ENCODE assay signal across 11 cellular contexts in genomic region chr20:1300083-1300840, GRCh38. TPM values are rescaled to one million over a fixed set of nuclear protein-coding genes. Genes with fewer than 3 reads are reported as not detected.
DNase-seq lines count a peak whose midpoint lies in the region; ATAC-seq lines count a peak whose summit lies in the region.
"Had no signal": no experiment of that assay in that cellular context is flagged by ENCODE, and none has a peak within 500 bp of the region (broad histone marks: within the 10 kb centered on the region; RNA-seq: fewer than 3 reads in every experiment).

No MANE protein-coding gene starts in this region.

- DNase-seq in activated CD4-positive, alpha-beta T cell treated with anti-CD3 and anti-CD28 coated beads for 36 hours = no peak
- no peak for DNase-seq in activated CD4-positive, alpha-beta T cell treated with anti-CD3 and anti-CD28 coated beads, Interleukin-2, amount 50 U/mL, for 1 hour
- DNase-seq in activated naive CD4-positive, alpha-beta T cell treated with anti-CD3 and anti-CD28 coated beads, Interleukin-2, amount 50 U/mL, for 72 hours (ENCODE audit: low spot score in 2 of 2) = no peak
- DNase-seq in neuronal stem cell (ENCODE audit: low spot score) (no peak), cerebellar nuclear complex (lab: John Stamatoyannopoulos, UW) (no peak), NCI-H1417 treated with DMSO at 0.1 percent for 48 hours (lab: John Stamatoyannopoulos, UW) (no peak)
- DNase-seq: NCI-H187, retina had no signal

- no peaks in the 10 kb centered on the region for H3K9me3 Mint-ChIP-seq in activated CD4-positive, alpha-beta T cell treated with anti-CD3 and anti-CD28 coated beads for 36 hours (ENCODE audit: low read depth)
- H3K9me3 Mint-ChIP-seq in activated naive CD4-positive, alpha-beta T cell treated with anti-CD3 and anti-CD28 coated beads, Interleukin-2, amount 50 U/mL, for 72 hours = no peaks in the 10 kb centered on the region
- H3K9me3 Mint-ChIP-seq: neural crest cell had no signal

- WGBS in neuronal stem cell (ENCODE audit: extremely low coverage in 2 of 2, insufficient read length in 2 of 2, insufficient replicate concordance in 1 of 2), 2 donors = no CpG with 5 or more reads among the region's 18 CpGs

- H2BK15ac ChIP-seq in neuronal stem cell (ENCODE audit: low read length) = no peak overlapping the region

- peak overlapping the region; percentile 37 for H3K23ac ChIP-seq in neuronal stem cell (ENCODE audit: low read depth, low read length, poor library complexity)

- peak overlapping the region; percentile 84 for H3K27ac Mint-ChIP-seq in activated CD4-positive, alpha-beta T cell treated with anti-CD3 and anti-CD28 coated beads for 36 hours
- peak overlapping the region; percentile 88 to 98 for H3K27ac Mint-ChIP-seq in activated naive CD4-positive, alpha-beta T cell treated with anti-CD3 and anti-CD28 coated beads, Interleukin-2, amount 50 U/mL, for 72 hours

- intact Hi-C loops in activated CD4-positive, alpha-beta T cell treated with anti-CD3 and anti-CD28 coated beads for 36 hours (cut with DNase I, micrococcal nuclease) = loop anchor here in 1 of 2 experiments (2.0 kb wide), 1 partner anchor 33 kb away; the partner anchor contains the start of gene SNPH

- H3K9ac ChIP-seq in HUES48 (ENCODE audit: low read depth, low read length) (no peak overlapping the region), neuronal stem cell (ENCODE audit: low read depth, low read length, poor library complexity) (peak overlapping the region; percentile 9)

- peak overlapping the region; percentile 42 for H3K18ac ChIP-seq in neuronal stem cell (ENCODE audit: low read length)

- H2BK12ac ChIP-seq in neuronal stem cell (ENCODE audit: low read length) = no peak overlapping the region

- H3K4me3 ChIP-seq in HUES48 (ENCODE audit: low read depth, low read length) (no peak overlapping the region), neuronal stem cell (ENCODE audit: low read length in 2 of 2) (no peak overlapping the region)

- no peaks in the 10 kb centered on the region for H3K79me1 ChIP-seq in neuronal stem cell (ENCODE audit: low read depth, low read length)

- peak; percentile 3 for ATAC-seq in activated CD4-positive, alpha-beta T cell treated with anti-CD3 and anti-CD28 coated beads for 36 hours
- peak; percentile 4 to 11 for ATAC-seq in activated naive CD4-positive, alpha-beta T cell treated with anti-CD3 and anti-CD28 coated beads, Interleukin-2, amount 50 U/mL, for 72 hours
- ATAC-seq in GM18519 (IDR thresholded peaks at IDR 0.05; ENCODE audit: low FRiP score, unreplicated experiment) = no peak

- H3K36me3 ChIP-seq in HUES48 (ENCODE audit: control insufficient read depth, insufficient read depth, low read length) (no peaks in the 10 kb centered on the region), neuronal stem cell (replicated peaks in 1 of 2; ENCODE audit: control insufficient read depth in 2 of 2, insufficient read depth in 2 of 2, low read length in 2 of 2) (no peaks in the 10 kb centered on the region)

- H2BK5ac ChIP-seq in neuronal stem cell (ENCODE audit: low read length) = no peak overlapping the region

- no peaks in the 10 kb centered on the region for H3K27me3 Mint-ChIP-seq in activated CD4-positive, alpha-beta T cell treated with anti-CD3 and anti-CD28 coated beads for 36 hours

- CTCF ChIA-PET in activated CD4-positive, alpha-beta T cell treated with anti-CD3 and anti-CD28 coated beads for 36 hours (lab: Charles Lee) = interaction anchor here (0.5 to 1.2 kb wide), 10 partner anchors 9 to 204 kb away, joined by 3 to 5 read pairs (median 3); partner anchors contain the start of gene FKBP1A

- H3K27me3 ChIP-seq in HUES48 (ENCODE audit: control insufficient read depth, insufficient read depth, low read length) (no peaks in the 10 kb centered on the region), neuronal stem cell (ENCODE audit: control insufficient read depth in 3 of 3, insufficient read depth in 3 of 3, low read depth in 1 of 3, low read length in 3 of 3) (peaks cover 0 to 34% (median 0%) of the 10 kb centered on the region in 3 experiments)

- H3K27ac ChIP-seq in HUES48 (ENCODE audit: low read depth, low read length) (peak overlapping the region; percentile 85), neuronal stem cell (replicated peaks; ENCODE audit: low read length) (no peak overlapping the region)

- peak overlapping the region; percentile 67 for H2AFZ ChIP-seq in neuronal stem cell (ENCODE audit: low read length)

- H3K4me1 ChIP-seq in HUES48 (ENCODE audit: control insufficient read depth, insufficient read depth, low read length) (peaks cover 10% of the 10 kb centered on the region), neuronal stem cell (ENCODE audit: control insufficient read depth in 2 of 2, insufficient read depth in 1 of 2, low read depth in 1 of 2, low read length in 2 of 2) (peaks cover 0 to 6% of the 10 kb centered on the region in 2 donors)

- H2BK120ac ChIP-seq in neuronal stem cell (ENCODE audit: low read depth, low read length) = no peak overlapping the region

- no peak overlapping the region for H3K14ac ChIP-seq in neuronal stem cell (ENCODE audit: low read length)

- no peaks in the 10 kb centered on the region for H3K36me3 Mint-ChIP-seq in activated CD4-positive, alpha-beta T cell treated with anti-CD3 and anti-CD28 coated beads for 36 hours (ENCODE audit: low read depth)
- H3K36me3 Mint-ChIP-seq in activated naive CD4-positive, alpha-beta T cell treated with anti-CD3 and anti-CD28 coated beads, Interleukin-2, amount 50 U/mL, for 72 hours = peaks cover 0 to under 1% of the 10 kb centered on the region in 2 donors

- no peak overlapping the region for H2AK5ac ChIP-seq in neuronal stem cell (ENCODE audit: low read depth, low read length)

- no peak overlapping the region for H4K8ac ChIP-seq in neuronal stem cell (ENCODE audit: low read depth, low read length)

- H3K9me3 ChIP-seq in HUES48 (ENCODE audit: control insufficient read depth, insufficient read depth, low read length) (no peaks in the 10 kb centered on the region), neuronal stem cell (replicated peaks in 1 of 2; ENCODE audit: control insufficient read depth in 2 of 2, insufficient read depth in 1 of 2, low read depth in 1 of 2, low read length in 2 of 2) (no peaks in the 10 kb centered on the region)

- POLR2A ChIA-PET in activated CD4-positive, alpha-beta T cell treated with anti-CD3 and anti-CD28 coated beads for 36 hours (lab: Charles Lee) = interaction anchor here (0.6 to 0.7 kb wide), 2 partner anchors 26 to 80 kb away, joined by 3 read pairs; no protein-coding TSS in a partner anchor

- no peak overlapping the region for H4K91ac ChIP-seq in neuronal stem cell (ENCODE audit: low read depth, low read length, poor library complexity)

- H3K4me3 Mint-ChIP-seq in activated CD4-positive, alpha-beta T cell treated with anti-CD3 and anti-CD28 coated beads for 36 hours = no peak overlapping the region
- H3K4me3 Mint-ChIP-seq: neural crest cell had no signal

- no peak overlapping the region for H3K4ac ChIP-seq in neuronal stem cell (ENCODE audit: low read length)

- H3K4me2 ChIP-seq in neuronal stem cell (ENCODE audit: insufficient read depth, low read length, poor library complexity, severe bottlenecking) = no peak overlapping the region

- H3K4me1 Mint-ChIP-seq in activated CD4-positive, alpha-beta T cell treated with anti-CD3 and anti-CD28 coated beads for 36 hours = peaks cover 18% of the 10 kb centered on the region
- H3K4me1 Mint-ChIP-seq: neural crest cell had no signal

RNA-seq across cellular contexts. Expression of gene SDCBP2, which starts 28.7 kb away (rescaled TPM):
- 1 to 10 TPM; 2.8 to 3.2 TPM for total RNA-seq in activated CD4-positive, alpha-beta T cell treated with anti-CD3 and anti-CD28 coated beads for 36 hours
- 10 to 100 TPM in 1 of 2 donors, 1 to 10 TPM in 1; 4.9 to 18.5 TPM for total RNA-seq in activated naive CD4-positive, alpha-beta T cell treated with anti-CD3 and anti-CD28 coated beads, Interleukin-2, amount 50 U/mL, for 72 hours
- 4.7 TPM for polyA plus RNA-seq in neuronal stem cell (2013, experiment 1 of 2)
- polyA plus RNA-seq in neuronal stem cell (2013, experiment 2 of 2) = 5.3 TPM

RNA-seq across cellular contexts. Expression of gene SNPH, which starts 34.2 kb away (rescaled TPM):
- 1 to 10 TPM; 2.5 to 2.9 TPM for total RNA-seq in activated CD4-positive, alpha-beta T cell treated with anti-CD3 and anti-CD28 coated beads for 36 hours
- total RNA-seq in activated naive CD4-positive, alpha-beta T cell treated with anti-CD3 and anti-CD28 coated beads, Interleukin-2, amount 50 U/mL, for 72 hours = 1 to 10 TPM; 3.2 to 4.8 TPM
- polyA plus RNA-seq in neuronal stem cell (2013, experiment 1 of 2) = 1.1 TPM
- 1.1 TPM for polyA plus RNA-seq in neuronal stem cell (2013, experiment 2 of 2)
